Comparison of ENCODE assay signal across 16 cellular contexts in the genomic region with DNA sequence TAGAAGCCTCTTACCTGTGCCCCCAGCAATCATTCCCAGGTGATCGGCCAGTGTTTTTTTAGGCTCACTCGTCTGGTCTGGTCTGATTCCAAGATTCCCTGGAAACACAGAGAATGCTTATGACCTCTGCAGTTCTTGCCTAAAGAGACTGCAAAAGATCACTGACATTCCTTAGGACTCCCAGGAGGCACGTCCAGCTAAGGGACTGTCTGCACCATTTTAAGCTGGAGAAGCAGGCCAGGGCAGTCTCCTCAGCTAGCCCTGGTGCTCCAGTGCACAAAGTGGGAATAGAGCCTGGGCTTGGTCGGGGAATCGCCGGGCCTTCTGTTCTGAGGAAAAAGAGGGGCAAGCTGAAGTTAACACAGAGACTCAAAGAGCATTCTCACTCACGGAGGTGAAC. TPM values are rescaled to one million over a fixed set of nuclear protein-coding genes. Genes with fewer than 3 reads are reported as not detected.
"Had no signal": no experiment of that assay in that cellular context is flagged by ENCODE, and none has a peak within 500 bp of the region (broad histone marks: within the 10 kb centered on the region; RNA-seq: fewer than 3 reads in every experiment).

No MANE protein-coding gene starts in this region.

- H3K27me3 Mint-ChIP-seq: activated B cell treated with CpG ODN at 0.5 μM for 24 hours had no signal

- H3K4me3 Mint-ChIP-seq: activated B cell treated with CpG ODN at 0.5 μM for 24 hours; activated naive CD4-positive, alpha-beta T cell treated with anti-CD3 and anti-CD28 coated beads, Interleukin-2, amount 50 U/mL, for 24 hours; central memory CD8-positive, alpha-beta T cell; dendritic cell treated with granulocyte-macrophage colony-stimulating factor and Interleukin-4, amounts not matched to agents 40 ng/mL and 50 ng/mL, for 4 days; immature natural killer cell; T-helper 17 cell had no signal

- H3K36me3 ChIP-seq: upper lobe of right lung had no signal

- H3K27ac ChIP-seq: body of pancreas, esophagus muscularis mucosa, right atrium auricular region, upper lobe of right lung had no signal

- H3K27ac Mint-ChIP-seq: activated B cell treated with CpG ODN at 0.5 μM for 24 hours; activated naive CD4-positive, alpha-beta T cell treated with anti-CD3 and anti-CD28 coated beads, Interleukin-2, amount 50 U/mL, for 24 hours; dendritic cell treated with granulocyte-macrophage colony-stimulating factor and Interleukin-4, amounts not matched to agents 40 ng/mL and 50 ng/mL, for 4 days; immature natural killer cell; T-helper 17 cell had no signal

- H3K4me1 Mint-ChIP-seq: activated naive CD4-positive, alpha-beta T cell treated with anti-CD3 and anti-CD28 coated beads, Interleukin-2, amount 50 U/mL, for 24 hours had no signal

- H3K9me3 ChIP-seq: body of pancreas, esophagus muscularis mucosa, right atrium auricular region, upper lobe of right lung had no signal

- H3K27me3 ChIP-seq: body of pancreas, right atrium auricular region, upper lobe of right lung had no signal

- DNase-seq: activated B cell treated with CpG ODN at 0.5 μM for 24 hours; activated CD4-positive, alpha-beta T cell treated with anti-CD3 and anti-CD28 coated beads, Interleukin-2, amount 50 U/mL, for 1 hour; activated T-cell treated with anti-CD3 and anti-CD28 coated beads, Interleukin-2, amount 50 U/mL, for 1 hour; body of pancreas; foreskin fibroblast; immature natural killer cell; T-helper 17 cell; upper lobe of right lung had no signal

- ATAC-seq: body of pancreas, T-helper 17 cell, upper lobe of right lung had no signal

- H3K9me3 Mint-ChIP-seq: activated B cell treated with CpG ODN at 0.5 μM for 24 hours; activated naive CD4-positive, alpha-beta T cell treated with anti-CD3 and anti-CD28 coated beads, Interleukin-2, amount 50 U/mL, for 24 hours; central memory CD8-positive, alpha-beta T cell; dendritic cell treated with granulocyte-macrophage colony-stimulating factor and Interleukin-4, amounts not matched to agents 40 ng/mL and 50 ng/mL, for 4 days; immature natural killer cell had no signal

- H3K4me3 ChIP-seq: body of pancreas, esophagus muscularis mucosa, right atrium auricular region, skin epidermis, upper lobe of right lung had no signal

RNA-seq across cellular contexts. Expression of a gene that starts 37.8 kb away (rescaled TPM):
- total RNA-seq: activated B cell treated with CpG ODN at 0.5 μM for 24 hours, body of pancreas, esophagus muscularis mucosa, lung microvascular endothelial cell, posterior vena cava, right atrium auricular region, T-helper 17 cell had no signal
- polyA plus RNA-seq: immature natural killer cell had no signal
